ENCODE assay signal across 1 cellular context in the genomic region with DNA sequence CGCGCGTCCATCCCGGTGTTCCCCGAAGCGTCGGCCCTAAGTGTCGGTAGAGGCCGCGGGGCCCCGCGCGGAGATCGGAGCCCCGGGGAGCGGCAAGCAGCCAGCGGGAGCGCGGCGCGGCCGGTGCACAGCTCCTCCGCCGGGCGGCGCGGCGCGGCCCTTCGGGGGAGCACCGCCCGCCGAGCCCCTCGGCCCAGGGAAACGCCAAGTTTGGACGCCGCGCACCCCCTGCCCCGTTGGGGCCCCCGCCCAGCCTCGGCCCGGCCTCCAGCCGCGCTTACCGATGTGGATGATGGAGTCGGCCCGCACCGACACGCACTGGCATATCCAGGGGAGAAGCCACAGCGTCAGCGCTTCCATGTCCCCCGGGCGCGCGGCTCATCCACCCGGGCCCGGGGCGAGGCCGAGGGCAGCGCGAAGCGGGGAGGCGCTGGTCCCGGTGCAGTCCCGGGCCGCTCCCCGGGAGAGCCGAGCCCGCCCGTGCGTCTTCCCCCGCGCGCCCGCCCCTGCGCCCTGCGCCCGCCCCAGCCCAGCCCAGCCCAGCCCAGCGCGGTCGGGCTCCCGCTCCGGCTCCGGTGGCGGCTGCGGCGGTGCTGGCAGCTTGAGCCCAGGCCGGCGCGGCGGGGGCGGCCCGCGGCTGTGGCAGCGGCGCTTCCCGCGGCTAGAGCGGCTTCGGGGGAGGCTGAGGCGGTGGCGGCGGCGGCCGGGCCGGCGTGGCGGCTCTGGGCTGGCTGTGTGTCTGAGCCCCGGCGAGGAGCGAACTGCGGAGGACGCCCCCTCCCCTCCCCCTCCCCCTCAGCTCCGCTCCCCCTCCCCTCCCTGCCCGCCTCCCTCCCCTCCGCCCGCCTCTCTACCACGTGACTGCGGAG.
TF ChIP-seq lines count a peak whose summit lies in the region.

A gene (minus strand): TSS at position 763 of the 869 bp plus-strand sequence.

TF ChIP-seq in GM12878, 131 proteins besides CTCF, POLR2A, EP300 and RAD21 (continued from another document):
- TF ChIP-seq, protein P1, sequence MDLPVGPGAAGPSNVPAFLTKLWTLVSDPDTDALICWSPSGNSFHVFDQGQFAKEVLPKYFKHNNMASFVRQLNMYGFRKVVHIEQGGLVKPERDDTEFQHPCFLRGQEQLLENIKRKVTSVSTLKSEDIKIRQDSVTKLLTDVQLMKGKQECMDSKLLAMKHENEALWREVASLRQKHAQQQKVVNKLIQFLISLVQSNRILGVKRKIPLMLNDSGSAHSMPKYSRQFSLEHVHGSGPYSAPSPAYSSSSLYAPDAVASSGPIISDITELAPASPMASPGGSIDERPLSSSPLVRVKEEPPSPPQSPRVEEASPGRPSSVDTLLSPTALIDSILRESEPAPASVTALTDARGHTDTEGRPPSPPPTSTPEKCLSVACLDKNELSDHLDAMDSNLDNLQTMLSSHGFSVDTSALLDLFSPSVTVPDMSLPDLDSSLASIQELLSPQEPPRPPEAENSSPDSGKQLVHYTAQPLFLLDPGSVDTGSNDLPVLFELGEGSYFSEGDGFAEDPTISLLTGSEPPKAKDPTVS (IDR thresholded peaks at IDR 0.05; ENCODE audit: low read depth, low read length), result no peak
- TF ChIP-seq BMI1 (IDR thresholded peaks at IDR 0.05; ENCODE audit: borderline replicate concordance) (no peak), EGR1 (IDR thresholded peaks at IDR 0.05; ENCODE audit: borderline replicate concordance in 1 of 2, low read depth in 2 of 2, low read length in 2 of 2) (0 out of 3 replicates have a peak, but pooled peaks of 1 of the 2 experiments have one; percentile 23), ZNF274 (IDR thresholded peaks at IDR 0.05; ENCODE audit: insufficient read depth, insufficient read length) (no peak), SUZ12 (IDR thresholded peaks at IDR 0.05; ENCODE audit: unreplicated experiment) (peak; percentile 96), YBX1 (IDR thresholded peaks at IDR 0.05) (no peak), BHLHE40 (IDR thresholded peaks at IDR 0.05; ENCODE audit: borderline replicate concordance in 1 of 2, low read depth in 2 of 2, low read length in 1 of 2) (peak in 1 of 2 experiments; percentile 28; a peak in 1 of 4 replicates), HDAC6 (IDR thresholded peaks at IDR 0.05; ENCODE audit: unreplicated experiment) (peak; percentile 89), ETV6 (conservative IDR thresholded peaks at IDR 0.05 in 1 of 2, IDR thresholded peaks at IDR 0.05 in 1 of 2; ENCODE audit: borderline replicate concordance in 1 of 2, low read depth in 1 of 2) (no peak), ESRRA (IDR thresholded peaks at IDR 0.05; ENCODE audit: low read length) (no peak), POLR2AphosphoS2 (IDR thresholded peaks at IDR 0.05; ENCODE audit: low read depth, low read length) (peak; percentile 13; the same call in 1 of the 2 replicates), FOXK2 (IDR thresholded peaks at IDR 0.05) (no peak), TARDBP (IDR thresholded peaks at IDR 0.05; ENCODE audit: borderline replicate concordance) (no peak), CHD4 (IDR thresholded peaks at IDR 0.05) (no peak), GATAD2B (conservative IDR thresholded peaks at IDR 0.05; ENCODE audit: low read depth) (0 out of 2 replicates have a peak, but pooled peaks have one; percentile 40)
- TF ChIP-seq, protein P2, sequence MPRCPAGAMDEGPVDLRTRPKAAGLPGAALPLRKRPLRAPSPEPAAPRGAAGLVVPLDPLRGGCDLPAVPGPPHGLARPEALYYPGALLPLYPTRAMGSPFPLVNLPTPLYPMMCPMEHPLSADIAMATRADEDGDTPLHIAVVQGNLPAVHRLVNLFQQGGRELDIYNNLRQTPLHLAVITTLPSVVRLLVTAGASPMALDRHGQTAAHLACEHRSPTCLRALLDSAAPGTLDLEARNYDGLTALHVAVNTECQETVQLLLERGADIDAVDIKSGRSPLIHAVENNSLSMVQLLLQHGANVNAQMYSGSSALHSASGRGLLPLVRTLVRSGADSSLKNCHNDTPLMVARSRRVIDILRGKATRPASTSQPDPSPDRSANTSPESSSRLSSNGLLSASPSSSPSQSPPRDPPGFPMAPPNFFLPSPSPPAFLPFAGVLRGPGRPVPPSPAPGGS (IDR thresholded peaks at IDR 0.05; ENCODE audit: borderline replicate concordance, insufficient read depth, low read depth, low read length, poor library complexity, severe bottlenecking), result no peak
